Comparison of ENCODE assay signal across 1 cellular context in the genomic region with DNA sequence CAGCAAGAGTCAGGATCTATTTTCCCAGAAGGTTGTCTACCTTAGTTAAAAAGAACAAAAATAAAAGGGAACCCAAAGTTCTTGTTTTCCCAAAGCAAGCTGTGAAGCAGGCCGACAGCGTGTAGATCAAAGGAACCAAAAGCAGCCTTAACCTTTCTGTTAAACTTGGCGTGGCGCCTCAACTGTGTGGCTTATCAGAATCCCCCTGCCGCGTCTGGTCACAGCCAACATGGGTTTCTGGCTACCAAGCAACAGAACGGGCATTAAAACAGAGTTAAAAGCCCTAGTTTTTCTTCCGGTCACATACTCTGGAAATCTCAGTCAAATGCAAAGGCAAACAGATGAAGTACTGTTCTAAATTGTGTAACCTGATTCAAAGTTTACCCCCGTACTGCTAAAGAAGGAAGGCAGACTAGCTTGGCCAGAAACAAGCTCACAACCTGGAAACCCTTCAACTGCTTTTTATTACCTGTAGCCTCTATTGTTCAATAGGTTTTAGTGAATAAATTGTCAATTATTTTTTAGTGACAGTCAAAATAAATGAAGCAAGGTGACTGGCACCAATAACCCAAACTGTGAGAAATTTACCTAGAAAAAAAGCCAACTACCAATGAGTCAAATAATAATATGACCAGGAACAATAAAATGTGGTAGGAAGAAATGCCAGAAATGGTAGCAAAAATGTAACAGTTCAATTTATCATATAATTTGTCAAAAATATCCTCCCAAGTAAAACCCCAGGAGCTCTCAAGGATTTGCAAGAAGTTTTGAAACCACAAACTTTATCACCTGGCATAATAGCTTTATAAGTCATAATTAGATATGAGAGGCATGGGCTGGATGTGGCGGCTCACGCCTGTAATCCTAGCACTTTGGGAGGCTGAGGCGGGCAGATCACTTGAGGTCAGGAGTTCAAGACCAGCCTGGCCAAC.
TF ChIP-seq lines count a peak whose summit lies in the region.

No MANE protein-coding gene starts in this region.

TF ChIP-seq in IMR-90, 13 proteins besides CTCF, POLR2A, EP300 and RAD21 (continued from another document):
- TF ChIP-seq RFX5 (IDR thresholded peaks at IDR 0.05; ENCODE audit: low read depth, low read length): no peak
